10 cellular contexts compared by ENCODE assay signal in the genomic region with DNA sequence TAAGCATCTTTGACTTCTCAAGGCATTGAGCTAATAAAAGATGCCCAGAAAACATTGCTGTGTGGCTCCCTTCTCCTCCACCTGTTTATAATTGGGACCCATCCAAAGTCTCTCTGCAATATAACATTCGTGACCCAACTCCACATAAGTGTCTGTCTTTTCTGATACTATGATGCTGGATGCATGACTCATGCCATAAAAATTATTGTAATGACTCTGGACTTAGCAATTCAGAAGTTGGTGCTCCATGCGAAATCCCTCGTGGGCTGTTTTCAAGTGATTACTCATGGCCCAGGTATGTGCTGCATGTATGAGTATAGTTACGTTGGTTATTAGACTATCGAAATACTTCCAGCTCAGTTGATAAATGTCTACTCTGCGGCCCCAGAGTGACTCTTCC. TPM values are rescaled to one million over a fixed set of nuclear protein-coding genes. Genes with fewer than 3 reads are reported as not detected.
DNase-seq lines count a peak whose midpoint lies in the region; ATAC-seq, FAIRE-seq and TF ChIP-seq lines count a peak whose summit lies in the region.
"Had no signal": no experiment of that assay in that cellular context is flagged by ENCODE, and none has a peak within 500 bp of the region (broad histone marks: within the 10 kb centered on the region; RNA-seq: fewer than 3 reads in every experiment).

No MANE protein-coding gene starts in this region.

- H3K9me2 ChIP-seq in PC-3 (replicated peaks; ENCODE audit: low read length) (no peaks in the 10 kb centered on the region), OCI-LY7 (ENCODE audit: insufficient read depth, low read length) (no peaks in the 10 kb centered on the region)

- BruUV-seq in PC-3 (replicated peaks; lab: Mats Ljungman, UMichigan) = no TSS peak
- BruUV-seq in OCI-LY7 (replicated peaks; lab: Mats Ljungman, UMichigan) = no TSS peak

- H3K4me2 ChIP-seq in PC-3 (ENCODE audit: low read length) = peak overlapping the region; percentile 64
- H3K4me2 ChIP-seq in OCI-LY7 (ENCODE audit: low read length) = no peak overlapping the region

- H3F3A ChIP-seq in PC-3 (ENCODE audit: low read length, unreplicated experiment) = no peaks in the 10 kb centered on the region

- H3K4me3 ChIP-seq in PC-3 (ENCODE audit: low read length) = no peak overlapping the region
- H3K4me3 ChIP-seq in epithelial cell of esophagus (ENCODE audit: low read length) = no peak overlapping the region
- no peak overlapping the region for H3K4me3 ChIP-seq in pancreas
- H3K4me3 ChIP-seq in OCI-LY7 (ENCODE audit: low read depth, low read length, poor library complexity, severe bottlenecking) = no peak overlapping the region
- H3K4me3 ChIP-seq in gastrocnemius medialis = no peak overlapping the region

- H3K27ac ChIP-seq in PC-3 (ENCODE audit: low read length) = peak overlapping the region; percentile 52
- H3K27ac ChIP-seq in pancreas = no peak overlapping the region
- H3K27ac ChIP-seq in OCI-LY7 (ENCODE audit: low read depth, low read length, poor library complexity, severe bottlenecking) = no peak overlapping the region
- no peak overlapping the region for H3K27ac ChIP-seq in gastrocnemius medialis

- H3K9me3 ChIP-seq in PC-3 (ENCODE audit: low read length) (no peaks in the 10 kb centered on the region), pancreas (no peaks in the 10 kb centered on the region), OCI-LY7 (ENCODE audit: low read length) (no peaks in the 10 kb centered on the region), gastrocnemius medialis (no peaks in the 10 kb centered on the region)

- H3K36me3 ChIP-seq in PC-3 (ENCODE audit: low read depth, low read length) = no peaks in the 10 kb centered on the region
- no peaks in the 10 kb centered on the region for H3K36me3 ChIP-seq in pancreas
- H3K36me3 ChIP-seq in OCI-LY7 (ENCODE audit: insufficient read depth, low read length) = no peaks in the 10 kb centered on the region
- no peaks in the 10 kb centered on the region for H3K36me3 ChIP-seq in gastrocnemius medialis

- H3K27me3 ChIP-seq in PC-3 (ENCODE audit: low read length) (no peaks in the 10 kb centered on the region), pancreas (no peaks in the 10 kb centered on the region), gastrocnemius medialis (peaks cover 0 to 5% (median 4%) of the 10 kb centered on the region in 3 donors)

- H3K79me2 ChIP-seq in PC-3 (ENCODE audit: low read length) (no peaks in the 10 kb centered on the region), OCI-LY7 (ENCODE audit: insufficient read depth, low read depth, low read length) (no peaks in the 10 kb centered on the region)

- FAIRE-seq in pancreas (lab: Jason Lieb, UNC) = no peak

- peaks cover 21% of the 10 kb centered on the region for H3K4me1 ChIP-seq in PC-3 (ENCODE audit: insufficient read depth, low read length)
- H3K4me1 ChIP-seq in pancreas = no peaks in the 10 kb centered on the region
- no peaks in the 10 kb centered on the region for H3K4me1 ChIP-seq in OCI-LY7 (ENCODE audit: insufficient read depth, low read length, poor library complexity, severe bottlenecking)
- H3K4me1 ChIP-seq in gastrocnemius medialis = no peaks in the 10 kb centered on the region

- intact Hi-C loops in PC-3 (cut with micrococcal nuclease) = loop anchor here (1.0 to 2.0 kb wide), 2 partner anchors 9 to 33 kb away; a partner anchor contains a TSS
- intact Hi-C loops in pancreas (cut with DNase I) = no loop called here
- intact Hi-C loops in left ventricle myocardium superior (cut with micrococcal nuclease) = loop anchor here (10.0 kb wide), 1 partner anchor 185 kb away; no protein-coding TSS in a partner anchor
- intact Hi-C loops in OCI-LY7 (cut with micrococcal nuclease; ENCODE audit: unreplicated experiment) = no loop called here
- intact Hi-C loops in gastrocnemius medialis (cut with DNase I; ENCODE audit: low total_unique reads) = no loop called here

- CTCF ChIA-PET in PC-3 (lab: Charles Lee) (interaction anchor here (0.6 to 0.7 kb wide), 3 partner anchors 28 to 352 kb away, joined by 3 read pairs; no protein-coding TSS in a partner anchor), OCI-LY7 (lab: Charles Lee; ENCODE audit: unreplicated experiment) (no interaction called here)

- TF ChIP-seq CTCF in PC-3 (conservative IDR thresholded peaks at IDR 0.05; ENCODE audit: low read depth, low read length) = no peak
- TF ChIP-seq CTCF in epithelial cell of esophagus (IDR thresholded peaks at IDR 0.05; ENCODE audit: insufficient read depth, low read depth, low read length, missing control alignments) = no peak
- no peak for TF ChIP-seq CTCF in pancreas (IDR thresholded peaks at IDR 0.05)
- no peak for TF ChIP-seq CTCF in OCI-LY7 (conservative IDR thresholded peaks at IDR 0.05; ENCODE audit: low read length)
- TF ChIP-seq CTCF in gastrocnemius medialis (IDR thresholded peaks at IDR 0.05 in 4 of 5, conservative IDR thresholded peaks at IDR 0.05 in 1 of 5) = no peak

- in situ Hi-C loops in gastrocnemius medialis (cut with MboI; ENCODE audit: low sequenced_read_pairs in 4 of 4) = no loop called here

- WGBS in pancreas, 2 donors = 56 to 72% methylated on average over 6 of the region's 6 CpGs

- ATAC-seq in PC-3 (peak; percentile 97), pancreas (peak; percentile 40 to 70 (median 56)), left ventricle myocardium superior (no peak), gastrocnemius medialis (no peak)
- ATAC-seq: effector memory CD8-positive, alpha-beta T cell had no signal

- POLR2A ChIA-PET in PC-3 (lab: Charles Lee; ENCODE audit: unreplicated experiment) (interaction anchor here (0.6 kb wide), 1 partner anchor 9 kb away, joined by 4 read pairs; no protein-coding TSS in a partner anchor), OCI-LY7 (lab: Charles Lee) (no interaction called here)

- TF ChIP-seq POLR2A in gastrocnemius medialis (IDR thresholded peaks at IDR 0.05) = no peak

- H3K9ac ChIP-seq in PC-3 (ENCODE audit: low read length) = no peak overlapping the region

- H2AFZ ChIP-seq in PC-3 (ENCODE audit: low read length) (no peak overlapping the region), OCI-LY7 (ENCODE audit: low read length) (no peak overlapping the region)

- DNase-seq in Daoy (ENCODE audit: low read depth) = peak; percentile 94
- DNase-seq in PC-3 = peak; percentile 99
- peak; percentile 98 for DNase-seq in epithelial cell of esophagus (ENCODE audit: low read depth)
- DNase-seq in pancreas = no peak
- DNase-seq in left ventricle myocardium superior = no peak
- DNase-seq in NCI-H510A (lab: John Stamatoyannopoulos, UW) = no peak
- no peak for DNase-seq in OCI-LY7 (ENCODE audit: low spot score)
- no peak for DNase-seq in gastrocnemius medialis
- DNase-seq: activated T-cell treated with anti-CD3 and anti-CD28 coated beads, Interleukin-2, amount 50 U/mL, for 1 hour; effector memory CD8-positive, alpha-beta T cell had no signal

- H4K20me1 ChIP-seq in PC-3 (ENCODE audit: low read length) (no peaks in the 10 kb centered on the region), OCI-LY7 (ENCODE audit: insufficient read depth, low read length) (no peaks in the 10 kb centered on the region; the same call in 1 of the 2 replicates)

RNA-seq across cellular contexts. Expression of a gene that starts 11.7 kb away (rescaled TPM):
- total RNA-seq in Daoy (2014; rRNA removed; shearing (Covaris generic)) = 24.2 and 29.4 TPM in 2 replicates
- total RNA-seq in PC-3 (2014; rRNA removed) (71.4 and 97.1 TPM in 2 replicates), pancreas (10 to 100 TPM in 1 of 6 donors, 1 to 10 TPM in 5; 2.2 to 13.3 (median 3.8) TPM), left ventricle myocardium superior (1.2 TPM), OCI-LY7 (2022) (0.63 and 1.2 TPM in 2 replicates), gastrocnemius medialis (10 to 100 TPM in 1 of 4 donors, 1 to 10 TPM in 3; 1.5 to 10.8 (median 2.0) TPM)
- polyA plus RNA-seq in pancreas = 1 to 10 TPM; 2.4 to 4.6 TPM
- not detected in 2 replicates for total RNA-seq in OCI-LY7 (2014; rRNA removed; shearing (Covaris generic))

RNA-seq across cellular contexts. Expression of a gene that starts 32.7 kb away (rescaled TPM):
- 13.2 and 28.9 TPM in 2 replicates for total RNA-seq in Daoy (2014; rRNA removed; shearing (Covaris generic))
- total RNA-seq in PC-3 (2014; rRNA removed) (14.0 TPM in 2 replicates), pancreas (10 to 100 TPM; 29.1 to 55.4 (median 43.5) TPM), left ventricle myocardium superior (38.5 TPM), OCI-LY7 (2022) (19.9 and 30.0 TPM in 2 replicates), gastrocnemius medialis (10 to 100 TPM; 25.5 to 30.5 (median 26.2) TPM)
- 1 to 10 TPM; 6.3 to 8.6 TPM for polyA plus RNA-seq in pancreas
- total RNA-seq in OCI-LY7 (2014; rRNA removed; shearing (Covaris generic)) = 5.9 and 11.3 TPM in 2 replicates

Comparison
In these comparisons a context has a peak if more than half of its experiments do, and no peak if none do; other contexts are left out.
1. DNase-seq: peak in Daoy (single experiment), PC-3 (single experiment) and epithelial cell of esophagus (single experiment); none in pancreas (0 of 6), left ventricle myocardium superior (single experiment), NCI-H510A (single experiment), OCI-LY7 (single experiment) and gastrocnemius medialis (0 of 2).
2. ATAC-seq: peak in PC-3 (single experiment) and pancreas (4 of 4); none in left ventricle myocardium superior (single experiment) and gastrocnemius medialis (0 of 2).
3. intact Hi-C loops: an anchor here in PC-3 (1.0 to 2.0 kb wide) and left ventricle myocardium superior (10.0 kb wide); none called in pancreas, OCI-LY7 and gastrocnemius medialis.